In the genomic region with DNA sequence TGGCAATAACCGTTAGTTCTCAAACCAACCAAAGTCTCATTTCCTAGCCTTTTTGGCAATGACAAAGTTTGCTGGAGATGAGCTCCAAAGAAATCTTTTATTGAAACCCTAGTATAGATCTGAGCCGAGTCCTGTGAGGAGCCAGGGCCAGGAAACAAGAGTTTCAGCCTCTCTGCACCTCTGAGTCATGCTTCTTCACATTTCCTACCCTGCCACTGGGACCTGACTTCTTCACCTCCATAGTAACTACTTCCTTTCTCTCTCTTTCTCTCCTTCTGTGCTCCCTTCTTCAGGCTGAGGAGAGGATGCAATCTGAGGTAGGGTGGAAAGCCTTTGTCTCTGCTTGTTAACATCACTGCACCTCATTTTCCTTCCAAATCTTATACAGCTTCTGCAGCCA, we compare ENCODE assay signal across 10 cellular contexts. TPM values are rescaled to one million over a fixed set of nuclear protein-coding genes. Genes with fewer than 3 reads are reported as not detected.
DNase-seq lines count a peak whose midpoint lies in the region; ATAC-seq and TF ChIP-seq lines count a peak whose summit lies in the region.
"Had no signal": no experiment of that assay in that cellular context is flagged by ENCODE, and none has a peak within 500 bp of the region (broad histone marks: within the 10 kb centered on the region; RNA-seq: fewer than 3 reads in every experiment).

No MANE protein-coding gene starts in this region.

- TF ChIP-seq CTCF in fibroblast of mammary gland (conservative IDR thresholded peaks at IDR 0.05; ENCODE audit: control insufficient read depth, insufficient read depth, low read depth, low read length) (no peak), osteoblast (IDR thresholded peaks at IDR 0.05; ENCODE audit: extremely low read depth, low read depth, low read length) (no peak)

- H3K4me3 Mint-ChIP-seq in activated CD8-positive, alpha-beta memory T cell treated with anti-CD3 and anti-CD28 coated beads, Interleukin-2, amount 10 ng/mL, durations not matched to agents 7 days and 5 days, result no peak overlapping the region
- H3K4me3 Mint-ChIP-seq: central memory CD8-positive, alpha-beta T cell; T-helper 1 cell treated with Interleukin-12 subunit alpha and Interleukin-12 subunit beta and Interleukin-4 antibody, amounts not matched to agents 30 μg/mL and 1 μg/mL, for 36 hours had no signal

- DNase-seq in ACHN (peak; percentile 25), SJCRH30 (no peak), fibroblast of mammary gland (ENCODE audit: low read depth) (peak; percentile 78), osteoblast (ENCODE audit: insufficient read length, low spot score, missing footprints) (peak; percentile 88), C1 segment of cervical spinal cord (lab: John Stamatoyannopoulos, UW) (no peak)
- no peak for DNase-seq in activated CD8-positive, alpha-beta memory T cell treated with anti-CD3 and anti-CD28 coated beads, Interleukin-2, amount 10 ng/mL, durations not matched to agents 7 days and 5 days

- H3K36me3 ChIP-seq in SJCRH30 (peaks cover 50% of the 10 kb centered on the region), osteoblast (ENCODE audit: insufficient read depth, low read length) (peaks cover 91% of the 10 kb centered on the region)

- peaks cover 25% of the 10 kb centered on the region for H3K4me1 Mint-ChIP-seq in activated CD8-positive, alpha-beta memory T cell treated with anti-CD3 and anti-CD28 coated beads, Interleukin-2, amount 10 ng/mL, durations not matched to agents 7 days and 5 days
- H3K4me1 Mint-ChIP-seq: central memory CD8-positive, alpha-beta T cell had no signal

- H3K79me2 ChIP-seq in osteoblast (ENCODE audit: insufficient read depth, low read length), result peaks cover 21% of the 10 kb centered on the region

- H3K4me1 ChIP-seq in SJCRH30, result peaks cover 32% of the 10 kb centered on the region
- peaks cover 55% of the 10 kb centered on the region for H3K4me1 ChIP-seq in osteoblast (ENCODE audit: insufficient read depth, low read length)

- in situ Hi-C loops in ACHN (cut with HindIII; ENCODE audit: low pct_ligation_motif_present, low pct_unique_long_range_greater_than_20kb, low sequenced_read_pairs), result loop anchor here (25.0 kb wide), 1 partner anchor 253 kb away; a partner anchor contains a TSS

- H3K9me3 ChIP-seq in SJCRH30 (replicated peaks), result no peaks in the 10 kb centered on the region
- no peaks in the 10 kb centered on the region for H3K9me3 ChIP-seq in osteoblast (ENCODE audit: low read depth, low read length)

- peak overlapping the region; percentile 17 for H3K4me2 ChIP-seq in osteoblast (ENCODE audit: insufficient read depth, low read length)

- peak overlapping the region; percentile 82; the same call in 1 of the 2 replicates for H3K27ac ChIP-seq in SJCRH30
- H3K27ac ChIP-seq in osteoblast (ENCODE audit: low read depth, low read length), result peak overlapping the region; percentile 73

- peaks cover 3% of the 10 kb centered on the region for H3K27me3 Mint-ChIP-seq in activated CD8-positive, alpha-beta memory T cell treated with anti-CD3 and anti-CD28 coated beads, Interleukin-2, amount 10 ng/mL, durations not matched to agents 7 days and 5 days
- H3K27me3 Mint-ChIP-seq: central memory CD8-positive, alpha-beta T cell had no signal

- H3K27ac Mint-ChIP-seq in activated CD8-positive, alpha-beta memory T cell treated with anti-CD3 and anti-CD28 coated beads, Interleukin-2, amount 10 ng/mL, durations not matched to agents 7 days and 5 days, result no peak overlapping the region
- H3K27ac Mint-ChIP-seq: T-helper 1 cell treated with Interleukin-12 subunit alpha and Interleukin-12 subunit beta and Interleukin-4 antibody, amounts not matched to agents 30 μg/mL and 1 μg/mL, for 36 hours had no signal

- ATAC-seq in activated CD8-positive, alpha-beta memory T cell treated with anti-CD3 and anti-CD28 coated beads, Interleukin-2, amount 10 ng/mL, durations not matched to agents 7 days and 5 days, result no peak
- ATAC-seq in GM19455 (IDR thresholded peaks at IDR 0.05; ENCODE audit: unreplicated experiment) (no peak), HG03095 (IDR thresholded peaks at IDR 0.05; ENCODE audit: unreplicated experiment) (no peak)

- no peaks in the 10 kb centered on the region for H4K20me1 ChIP-seq in osteoblast (ENCODE audit: insufficient read depth, low read length)

- no peaks in the 10 kb centered on the region for H3K36me3 Mint-ChIP-seq in activated CD8-positive, alpha-beta memory T cell treated with anti-CD3 and anti-CD28 coated beads, Interleukin-2, amount 10 ng/mL, durations not matched to agents 7 days and 5 days

- H3K27me3 ChIP-seq in SJCRH30 (no peaks in the 10 kb centered on the region), osteoblast (ENCODE audit: insufficient read depth, low read length) (no peaks in the 10 kb centered on the region)

- no peak overlapping the region for H2AFZ ChIP-seq in osteoblast (ENCODE audit: low read length)

- H3K4me3 ChIP-seq in SJCRH30, result no peak overlapping the region
- H3K4me3 ChIP-seq in fibroblast of mammary gland (ENCODE audit: control insufficient read depth, low read depth, low read length), result no peak overlapping the region
- no peak overlapping the region for H3K4me3 ChIP-seq in osteoblast (ENCODE audit: insufficient read depth, low read length)

- H3K9me3 Mint-ChIP-seq in activated CD8-positive, alpha-beta memory T cell treated with anti-CD3 and anti-CD28 coated beads, Interleukin-2, amount 10 ng/mL, durations not matched to agents 7 days and 5 days (ENCODE audit: low read depth), result no peaks in the 10 kb centered on the region
- H3K9me3 Mint-ChIP-seq: central memory CD8-positive, alpha-beta T cell; T-helper 1 cell treated with Interleukin-12 subunit alpha and Interleukin-12 subunit beta and Interleukin-4 antibody, amounts not matched to agents 30 μg/mL and 1 μg/mL, for 36 hours had no signal

- CTCF ChIA-PET in activated CD8-positive, alpha-beta memory T cell treated with anti-CD3 and anti-CD28 coated beads, Interleukin-2, amount 10 ng/mL, durations not matched to agents 7 days and 5 days (lab: Charles Lee), result interaction anchor here (1.1 to 10.6 kb wide), 5 partner anchors 11 to 278 kb away, joined by 3 to 228 read pairs (median 7); no protein-coding TSS in a partner anchor

RNA-seq across cellular contexts. Expression of a gene that starts 38.7 kb away (rescaled TPM):
- total RNA-seq in SJCRH30 (2014; rRNA removed; shearing (Covaris generic)), result 69.8 and 70.4 TPM in 2 replicates
- total RNA-seq in osteoblast, result 26.1 and 26.8 TPM in 2 replicates
- 10 to 100 TPM; 64.7 to 72.0 TPM for total RNA-seq in activated CD8-positive, alpha-beta memory T cell treated with anti-CD3 and anti-CD28 coated beads, Interleukin-2, amount 10 ng/mL, durations not matched to agents 7 days and 5 days

Comparison
In these comparisons a context has a peak if more than half of its experiments do, and no peak if none do; other contexts are left out.
1. DNase-seq: peak in ACHN (single experiment), fibroblast of mammary gland (single experiment) and osteoblast (single experiment); none in SJCRH30 (0 of 2), activated CD8-positive, alpha-beta memory T cell treated with anti-CD3 and anti-CD28 coated beads, Interleukin-2, amount 10 ng/mL, durations not matched to agents 7 days and 5 days (single experiment) and C1 segment of cervical spinal cord (0 of 14).